ENCODE assay signal across 31 cellular contexts in genomic region chr12:75155962-75156361, GRCh38.
"Had no signal": no experiment of that assay in that cellular context is flagged by ENCODE, and none has a peak within 500 bp of the region (broad histone marks: within the 10 kb centered on the region; RNA-seq: fewer than 3 reads in every experiment).

No MANE protein-coding gene starts in this region.

- H3K27ac Mint-ChIP-seq: activated CD4-positive, alpha-beta memory T cell treated with anti-CD3 and anti-CD28 coated beads for 36 hours; activated CD4-positive, alpha-beta T cell treated with anti-CD3 and anti-CD28 coated beads for 36 hours; activated CD4-positive, alpha-beta T cell treated with anti-CD3 and anti-CD28 coated beads, Interleukin-2, amount 10 ng/mL, durations not matched to agents 24 days and 14 days; activated CD8-positive, alpha-beta memory T cell treated with anti-CD3 and anti-CD28 coated beads, Interleukin-2, amount 10 ng/mL, durations not matched to agents 7 days and 5 days; activated CD8-positive, alpha-beta T cell treated with anti-CD3 and anti-CD28 coated beads, Interleukin-2, amount 10 ng/mL, durations not matched to agents 7 days and 5 days; activated naive CD4-positive, alpha-beta T cell treated with anti-CD3 and anti-CD28 coated beads for 36 hours; activated naive CD4-positive, alpha-beta T cell treated with anti-CD3 and anti-CD28 coated beads, Interleukin-2, amount 50 U/mL, for 24 hours; activated naive CD8-positive, alpha-beta T cell treated with anti-CD3 and anti-CD28 coated beads for 36 hours; activated naive CD8-positive, alpha-beta T cell treated with anti-CD3 and anti-CD28 coated beads, Interleukin-2, amount 50 U/mL, for 24 hours; activated T-helper 1 cell treated with anti-CD3 and anti-CD28 coated beads, Interleukin-12 subunit alpha, Interleukin-12 subunit beta, Interleukin-2, Interleukin-4 antibody, amounts not matched to agents 30 ng/mL and 10 ng/mL and 1 ng/mL, durations not matched to agents 14 hours and 24 hours and 36 hours; activated T-helper 2 cell treated with anti-CD3 and anti-CD28 coated beads, Interferon-gamma antibody, Interleukin-2, Interleukin-4, amounts not matched to agents 10 μg/mL and 5 μg/mL and 100 μg/mL, durations not matched to agents 14 hours and 24 hours and 36 hours; dendritic cell treated with granulocyte-macrophage colony-stimulating factor and Interleukin-4, amounts not matched to agents 40 ng/mL and 50 ng/mL, for 4 days had no signal

- H3K36me3 Mint-ChIP-seq: activated CD4-positive, alpha-beta memory T cell treated with anti-CD3 and anti-CD28 coated beads for 36 hours; activated CD8-positive, alpha-beta memory T cell treated with anti-CD3 and anti-CD28 coated beads, Interleukin-2, amount 10 ng/mL, durations not matched to agents 7 days and 5 days; activated naive CD4-positive, alpha-beta T cell treated with anti-CD3 and anti-CD28 coated beads, Interleukin-2, amount 50 U/mL, for 24 hours; activated naive CD8-positive, alpha-beta T cell treated with anti-CD3 and anti-CD28 coated beads for 36 hours had no signal

- H3K9me3 ChIP-seq: adrenal gland, esophagus muscularis mucosa, gastrocnemius medialis, heart left ventricle had no signal

- ATAC-seq: activated CD4-positive, alpha-beta T cell treated with anti-CD3 and anti-CD28 coated beads for 36 hours; activated CD8-positive, alpha-beta memory T cell treated with anti-CD3 and anti-CD28 coated beads, Interleukin-2, amount 10 ng/mL, durations not matched to agents 7 days and 5 days; activated CD8-positive, alpha-beta T cell treated with anti-CD3 and anti-CD28 coated beads, Interleukin-2, amount 10 ng/mL, durations not matched to agents 7 days and 5 days; activated naive CD8-positive, alpha-beta T cell treated with anti-CD3 and anti-CD28 coated beads, Interleukin-2, amount 50 U/mL, for 24 hours; foreskin keratinocyte; gastrocnemius medialis had no signal

- DNase-seq: activated CD4-positive, alpha-beta memory T cell treated with anti-CD3 and anti-CD28 coated beads for 36 hours; activated CD4-positive, alpha-beta T cell treated with anti-CD3 and anti-CD28 coated beads for 36 hours; activated CD4-positive, alpha-beta T cell treated with anti-CD3 and anti-CD28 coated beads, Interleukin-2, amount 10 ng/mL, durations not matched to agents 24 days and 14 days; activated CD4-positive, CD25-positive, alpha-beta regulatory T cell; activated CD4-positive, CD25-positive, alpha-beta regulatory T cell treated with anti-CD3 and anti-CD28 coated beads, Interleukin-2, amount 50 U/mL, for 72 hours; activated CD8-positive, alpha-beta memory T cell treated with anti-CD3 and anti-CD28 coated beads, Interleukin-2, amount 10 ng/mL, durations not matched to agents 7 days and 5 days; activated CD8-positive, alpha-beta memory T cell treated with anti-CD3 and anti-CD28 coated beads, Interleukin-2, amount 50 U/mL, for 4 hours; activated CD8-positive, alpha-beta T cell treated with anti-CD3 and anti-CD28 coated beads, Interleukin-2, amount 10 ng/mL, durations not matched to agents 7 days and 5 days; activated effector memory CD4-positive, alpha-beta T cell treated with anti-CD3 and anti-CD28 coated beads, Interleukin-2, amount 50 U/mL, for 16 hours; activated naive CD4-positive, alpha-beta T cell treated with anti-CD3 and anti-CD28 coated beads for 36 hours; activated naive CD8-positive, alpha-beta T cell treated with anti-CD3 and anti-CD28 coated beads for 36 hours; activated naive CD8-positive, alpha-beta T cell treated with anti-CD3 and anti-CD28 coated beads, Interleukin-2, amount 50 U/mL, for 24 hours; activated T-cell treated with anti-CD3 and anti-CD28 coated beads, Interleukin-2, amount 50 U/mL, for 1 hour; activated T-cell treated with anti-CD3 and anti-CD28 coated beads, Interleukin-2, amount 50 U/mL, for 48 hours; adrenal gland; anterior cingulate cortex; brain microvascular endothelial cell; dorsolateral prefrontal cortex; effector memory CD4-positive, alpha-beta T cell; erythroblast; foreskin keratinocyte; gastrocnemius medialis; glutamatergic neuron; heart left ventricle had no signal

- H3K9me3 Mint-ChIP-seq: activated CD4-positive, alpha-beta memory T cell treated with anti-CD3 and anti-CD28 coated beads for 36 hours; activated CD4-positive, alpha-beta T cell treated with anti-CD3 and anti-CD28 coated beads, Interleukin-2, amount 10 ng/mL, durations not matched to agents 24 days and 14 days; activated naive CD4-positive, alpha-beta T cell treated with anti-CD3 and anti-CD28 coated beads for 36 hours; activated naive CD4-positive, alpha-beta T cell treated with anti-CD3 and anti-CD28 coated beads, Interleukin-2, amount 50 U/mL, for 24 hours; activated naive CD8-positive, alpha-beta T cell treated with anti-CD3 and anti-CD28 coated beads for 36 hours; activated naive CD8-positive, alpha-beta T cell treated with anti-CD3 and anti-CD28 coated beads, Interleukin-2, amount 50 U/mL, for 24 hours; activated T-helper 1 cell treated with anti-CD3 and anti-CD28 coated beads, Interleukin-12 subunit alpha, Interleukin-12 subunit beta, Interleukin-2, Interleukin-4 antibody, amounts not matched to agents 30 ng/mL and 10 ng/mL and 1 ng/mL, durations not matched to agents 14 hours and 24 hours and 36 hours; activated T-helper 2 cell treated with anti-CD3 and anti-CD28 coated beads, Interferon-gamma antibody, Interleukin-2, Interleukin-4, amounts not matched to agents 10 μg/mL and 5 μg/mL and 100 μg/mL, durations not matched to agents 14 hours and 24 hours and 36 hours; central memory CD8-positive, alpha-beta T cell; dendritic cell treated with granulocyte-macrophage colony-stimulating factor and Interleukin-4, amounts not matched to agents 40 ng/mL and 50 ng/mL, for 4 days had no signal

- H3K27me3 ChIP-seq: adrenal gland, brain microvascular endothelial cell, dorsolateral prefrontal cortex, esophagus muscularis mucosa, foreskin keratinocyte, gastrocnemius medialis, heart left ventricle had no signal

- H3K36me3 ChIP-seq: adrenal gland, brain microvascular endothelial cell, esophagus muscularis mucosa, gastrocnemius medialis, heart left ventricle had no signal

- H3K27ac ChIP-seq: adrenal gland, brain microvascular endothelial cell, coronary artery, esophagus muscularis mucosa, foreskin keratinocyte, gastrocnemius medialis, heart left ventricle had no signal

- H3K4me3 Mint-ChIP-seq: activated CD4-positive, alpha-beta memory T cell treated with anti-CD3 and anti-CD28 coated beads for 36 hours; activated CD4-positive, alpha-beta T cell treated with anti-CD3 and anti-CD28 coated beads for 36 hours; activated CD4-positive, alpha-beta T cell treated with anti-CD3 and anti-CD28 coated beads, Interleukin-2, amount 10 ng/mL, durations not matched to agents 24 days and 14 days; activated CD8-positive, alpha-beta memory T cell treated with anti-CD3 and anti-CD28 coated beads, Interleukin-2, amount 10 ng/mL, durations not matched to agents 7 days and 5 days; activated CD8-positive, alpha-beta T cell treated with anti-CD3 and anti-CD28 coated beads, Interleukin-2, amount 10 ng/mL, durations not matched to agents 7 days and 5 days; activated naive CD4-positive, alpha-beta T cell treated with anti-CD3 and anti-CD28 coated beads for 36 hours; activated naive CD4-positive, alpha-beta T cell treated with anti-CD3 and anti-CD28 coated beads, Interleukin-2, amount 50 U/mL, for 24 hours; activated naive CD8-positive, alpha-beta T cell treated with anti-CD3 and anti-CD28 coated beads for 36 hours; activated naive CD8-positive, alpha-beta T cell treated with anti-CD3 and anti-CD28 coated beads, Interleukin-2, amount 50 U/mL, for 24 hours; activated T-helper 1 cell treated with anti-CD3 and anti-CD28 coated beads, Interleukin-12 subunit alpha, Interleukin-12 subunit beta, Interleukin-2, Interleukin-4 antibody, amounts not matched to agents 30 ng/mL and 10 ng/mL and 1 ng/mL, durations not matched to agents 14 hours and 24 hours and 36 hours; central memory CD8-positive, alpha-beta T cell; dendritic cell treated with granulocyte-macrophage colony-stimulating factor and Interleukin-4, amounts not matched to agents 40 ng/mL and 50 ng/mL, for 4 days had no signal

- H3K4me1 ChIP-seq: adrenal gland, esophagus muscularis mucosa, gastrocnemius medialis, heart left ventricle had no signal

- H3K4me3 ChIP-seq: adrenal gland, coronary artery, dorsolateral prefrontal cortex, esophagus muscularis mucosa, gastrocnemius medialis, heart left ventricle had no signal

- H3K4me1 Mint-ChIP-seq: activated CD4-positive, alpha-beta T cell treated with anti-CD3 and anti-CD28 coated beads for 36 hours; activated CD4-positive, alpha-beta T cell treated with anti-CD3 and anti-CD28 coated beads, Interleukin-2, amount 10 ng/mL, durations not matched to agents 24 days and 14 days; activated CD8-positive, alpha-beta memory T cell treated with anti-CD3 and anti-CD28 coated beads, Interleukin-2, amount 10 ng/mL, durations not matched to agents 7 days and 5 days; activated naive CD4-positive, alpha-beta T cell treated with anti-CD3 and anti-CD28 coated beads, Interleukin-2, amount 50 U/mL, for 24 hours; activated naive CD8-positive, alpha-beta T cell treated with anti-CD3 and anti-CD28 coated beads for 36 hours; activated naive CD8-positive, alpha-beta T cell treated with anti-CD3 and anti-CD28 coated beads, Interleukin-2, amount 50 U/mL, for 24 hours; central memory CD8-positive, alpha-beta T cell had no signal

- H3K27me3 Mint-ChIP-seq: activated CD4-positive, alpha-beta memory T cell treated with anti-CD3 and anti-CD28 coated beads for 36 hours; activated CD4-positive, alpha-beta T cell treated with anti-CD3 and anti-CD28 coated beads for 36 hours; activated CD4-positive, alpha-beta T cell treated with anti-CD3 and anti-CD28 coated beads, Interleukin-2, amount 10 ng/mL, durations not matched to agents 24 days and 14 days; activated CD8-positive, alpha-beta memory T cell treated with anti-CD3 and anti-CD28 coated beads, Interleukin-2, amount 10 ng/mL, durations not matched to agents 7 days and 5 days; activated naive CD4-positive, alpha-beta T cell treated with anti-CD3 and anti-CD28 coated beads, Interleukin-2, amount 50 U/mL, for 24 hours; activated naive CD8-positive, alpha-beta T cell treated with anti-CD3 and anti-CD28 coated beads, Interleukin-2, amount 50 U/mL, for 24 hours; central memory CD8-positive, alpha-beta T cell; dendritic cell treated with granulocyte-macrophage colony-stimulating factor and Interleukin-4, amounts not matched to agents 40 ng/mL and 50 ng/mL, for 4 days had no signal
